Comparison of ENCODE assay signal across 8 cellular contexts in the genomic region with DNA sequence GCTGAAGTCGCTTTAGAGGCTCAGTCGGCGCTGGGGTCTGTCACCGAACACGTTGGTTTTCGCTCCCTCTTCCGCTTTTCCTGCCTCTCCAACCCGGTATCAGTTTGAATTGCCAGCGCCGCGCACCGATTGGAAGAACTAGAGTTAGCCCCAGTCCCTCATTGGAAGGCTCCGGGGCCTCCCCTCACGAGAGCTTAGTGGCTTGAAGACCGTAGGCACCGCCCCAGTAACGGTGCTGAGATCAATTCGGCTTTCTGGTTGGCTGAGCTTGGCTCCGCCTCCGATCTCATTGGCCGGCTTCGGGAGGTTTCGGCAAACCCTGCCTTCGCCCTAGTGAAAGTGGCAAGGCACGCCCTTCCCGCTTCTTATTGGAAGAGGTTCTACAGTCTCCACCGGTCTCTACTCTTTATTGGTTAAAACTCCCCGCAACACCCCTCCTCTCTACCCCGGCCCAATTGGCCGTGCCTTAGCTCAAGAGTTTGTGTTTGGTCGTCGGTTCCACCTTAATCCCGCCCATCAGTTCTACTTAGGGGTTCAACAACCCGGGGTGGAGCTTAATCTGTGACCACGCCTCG. TPM values are rescaled to one million over a fixed set of nuclear protein-coding genes. Genes with fewer than 3 reads are reported as not detected.
DNase-seq lines count a peak whose midpoint lies in the region; ATAC-seq and TF ChIP-seq lines count a peak whose summit lies in the region.
"Not testable (repeated sequence)": the region's sequence is repeated elsewhere in the genome, so short reads cannot be mapped to it uniquely, and the experiment has no call there.

Gene FAM72A, minus strand, starts transcription at position 51 of the 575 bp plus-strand sequence. CDS start 814 bp downstream, outside the sequence.

- peak within 1 kb of the TSS; percentile 87 to 91 (median 89) for H3K27ac ChIP-seq in gastroesophageal sphincter
- not testable (repeated sequence) for H3K27ac ChIP-seq in substantia nigra (ENCODE audit: low read depth, low read length, poor library complexity, severe bottlenecking)

- not testable (repeated sequence) for TF ChIP-seq POLR2A in gastroesophageal sphincter (IDR thresholded peaks at IDR 0.05)

- DNase-seq in GM10248 (ENCODE audit: extremely low spot score), result peak; percentile 72
- DNase-seq in NCI-H1105 treated with DMSO at 0.1 percent for 48 hours (lab: John Stamatoyannopoulos, UW), result peak; percentile 100
- peak; percentile 98 for DNase-seq in activated naive CD4-positive, alpha-beta T cell treated with Interleukin-2 at 50 U/mL for 16 hours
- peak; percentile 81 for DNase-seq in omental fat pad (ENCODE audit: low spot score)
- DNase-seq in substantia nigra (lab: John Stamatoyannopoulos, UW), result peak in 48 of 49 donors; percentile 71 to 100 (median 97)

- not testable (repeated sequence) for TF ChIP-seq CTCF in GM10248 (IDR thresholded peaks at IDR 0.05; ENCODE audit: control extremely low read depth, extremely low read depth, low read depth, missing control alignments); gastroesophageal sphincter (IDR thresholded peaks at IDR 0.05); omental fat pad (IDR thresholded peaks at IDR 0.05)

- CTCF ChIA-PET in GM10248 (lab: Yijun Ruan, JAX), result not testable (repeated sequence)

- POLR2A ChIA-PET in GM10248 (lab: Yijun Ruan, JAX), result not testable (repeated sequence)

- not testable (repeated sequence) for H3K36me3 ChIP-seq in gastroesophageal sphincter

- not testable (repeated sequence) for H3K9me3 ChIP-seq in gastroesophageal sphincter

- not testable (repeated sequence) for H3K4me1 ChIP-seq in gastroesophageal sphincter

- H3K27me3 ChIP-seq in gastroesophageal sphincter, result not testable (repeated sequence)

- 0% methylated on average over 10 of the region's 36 CpGs; no CpG with 5 or more reads in 1 of the 2 donors for WGBS in gastroesophageal sphincter (ENCODE audit: low coverage in 1 of 2), 2 donors

- not testable (repeated sequence) for TF ChIP-seq EP300 in gastroesophageal sphincter (IDR thresholded peaks at IDR 0.05)

- H3K4me3 ChIP-seq in gastroesophageal sphincter, result peak within 1 kb of the TSS; percentile 59 to 71

- ATAC-seq in HG02798 (IDR thresholded peaks at IDR 0.05; ENCODE audit: poor library complexity, unreplicated experiment) (peak; percentile 86), SK-N-SH treated with all-trans-retinoic acid at 6 μM for 48 hours (peak; percentile 84), gastroesophageal sphincter (peak; percentile 91), omental fat pad (ENCODE audit: low FRiP score) (peak; percentile 94)

RNA-seq across cellular contexts. Expression of gene FAM72A, which starts in this region (rescaled TPM):
- total RNA-seq in gastroesophageal sphincter, result 1 to 10 TPM; 1.1 to 3.1 (median 2.6) TPM
- total RNA-seq in omental fat pad, result 1 to 10 TPM; 1.6 to 8.4 (median 3.7) TPM
